Comparison of ENCODE assay signal across 8 cellular contexts in the genomic region with DNA sequence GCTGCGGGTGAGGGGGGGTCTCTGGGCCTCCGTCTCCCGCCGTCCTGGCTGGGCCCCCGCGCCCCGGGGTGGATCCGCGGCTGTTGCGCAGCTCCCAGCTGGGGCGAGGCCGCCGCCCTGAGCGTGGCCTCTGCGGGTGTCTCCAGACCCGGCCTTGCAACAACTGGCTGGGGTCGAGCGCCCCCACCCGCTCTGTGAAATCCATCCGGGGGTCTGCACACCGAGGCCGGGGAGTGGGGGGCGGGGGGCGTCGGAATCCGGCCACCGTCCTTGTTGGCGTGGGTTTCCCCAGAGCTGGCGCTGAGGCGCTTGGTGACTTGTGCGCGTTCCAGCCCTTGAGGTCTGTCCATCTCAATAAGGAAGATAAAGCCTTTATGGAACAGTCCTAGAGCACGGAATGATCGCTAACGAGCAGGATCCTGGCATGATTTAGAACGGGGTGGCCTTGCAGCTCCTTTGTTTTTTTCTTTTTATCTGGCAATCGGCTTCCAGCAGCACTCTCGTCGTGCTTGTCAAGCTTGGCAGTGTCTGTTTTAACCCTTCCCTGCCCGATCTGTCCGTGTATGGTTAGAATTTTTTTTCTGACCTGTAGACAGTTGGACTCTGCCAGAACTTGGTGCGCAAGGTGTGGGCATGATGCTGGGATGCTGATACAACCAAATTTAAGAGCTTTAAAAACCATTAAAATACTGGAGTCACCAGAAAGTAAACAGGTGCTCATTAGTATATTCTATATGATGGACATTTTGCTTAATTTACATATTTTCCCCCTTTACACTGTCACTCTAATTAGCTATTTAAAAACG. TPM values are rescaled to one million over a fixed set of nuclear protein-coding genes. Genes with fewer than 3 reads are reported as not detected.
DNase-seq lines count a peak whose midpoint lies in the region; ATAC-seq and TF ChIP-seq lines count a peak whose summit lies in the region.

No MANE protein-coding gene starts in this region.

- DNase-seq in NCI-H524 (lab: John Stamatoyannopoulos, UW) (peak; percentile 55 to 60), NCI-H524 treated with DMSO at 0.1 percent for 48 hours (lab: John Stamatoyannopoulos, UW) (no peak), GM23338 (ENCODE audit: low spot score) (peak; percentile 69), Karpas-422 (peak; percentile 55), T follicular helper cell (ENCODE audit: low read depth) (peak; percentile 9), kidney glomerular epithelial cell (lab: John Stamatoyannopoulos, UW) (peak; percentile 34)
- peak; percentile 10 for DNase-seq in stimulated activated CD4-positive, alpha-beta T cell treated with anti-CD3 and anti-CD28 coated beads, Interleukin-4, amount 100 ng/mL, for 24 hours

- H3K4me2 ChIP-seq in GM23338 (peak overlapping the region; percentile 90), Karpas-422 (ENCODE audit: low read depth, low read length, poor library complexity, severe bottlenecking) (peak overlapping the region; percentile 81)

- H2AFZ ChIP-seq in GM23338 (no peak overlapping the region), Karpas-422 (ENCODE audit: low read length) (peak overlapping the region; percentile 94)

- TF ChIP-seq CTCF in GM23338 (conservative IDR thresholded peaks at IDR 0.05; ENCODE audit: low read depth in 2 of 2): peak in 1 of 2 experiments; percentile 32; a peak in 3 of 4 replicates

- peak overlapping the region; percentile 86 for H3K4me3 Mint-ChIP-seq in GM23338

- H3K27ac Mint-ChIP-seq in GM23338: peak overlapping the region; percentile 46

- H3K9me2 ChIP-seq in GM23338 (ENCODE audit: insufficient read depth) (no peaks in the 10 kb centered on the region), Karpas-422 (replicated peaks; ENCODE audit: insufficient read depth, low read length) (no peaks in the 10 kb centered on the region)

- ATAC-seq in GM23338: peak; percentile 27

- H3K9me3 Mint-ChIP-seq in GM23338: no peaks in the 10 kb centered on the region

- H3K4me1 ChIP-seq in GM23338 (ENCODE audit: insufficient read depth): peaks cover 63% of the 10 kb centered on the region
- peaks cover 13% of the 10 kb centered on the region for H3K4me1 ChIP-seq in Karpas-422 (ENCODE audit: low read length)

- H3K4me3 ChIP-seq in GM23338 (peak overlapping the region; percentile 77), Karpas-422 (ENCODE audit: low read length) (peak overlapping the region; percentile 74)

- peak overlapping the region; percentile 78 for H3K9ac ChIP-seq in Karpas-422 (ENCODE audit: low read length)

- peaks cover 9% of the 10 kb centered on the region for H3F3A ChIP-seq in GM23338 (replicated peaks; ENCODE audit: low read depth)

- H3K9me3 ChIP-seq in Karpas-422 (ENCODE audit: low read length): no peaks in the 10 kb centered on the region

- H3K27me3 ChIP-seq in GM23338 (ENCODE audit: insufficient read depth) (no peaks in the 10 kb centered on the region), Karpas-422 (ENCODE audit: low read length) (no peaks in the 10 kb centered on the region)

- H3K27me3 Mint-ChIP-seq in GM23338 (ENCODE audit: insufficient read depth, low read depth, poor library complexity): peaks cover 15% of the 10 kb centered on the region

- H4K20me1 ChIP-seq in GM23338 (replicated peaks; ENCODE audit: insufficient read depth) (peaks cover 3% of the 10 kb centered on the region; the same call in 1 of the 2 replicates), Karpas-422 (ENCODE audit: insufficient read depth, low read depth, low read length) (no peaks in the 10 kb centered on the region)

- H3K4me1 Mint-ChIP-seq in GM23338: peaks cover 49% of the 10 kb centered on the region

- H3K79me2 ChIP-seq in GM23338 (replicated peaks; ENCODE audit: insufficient read depth) (peaks cover 64% of the 10 kb centered on the region), Karpas-422 (ENCODE audit: low read length) (no peaks in the 10 kb centered on the region)

- H3K36me3 ChIP-seq in GM23338 (ENCODE audit: insufficient read depth) (no peaks in the 10 kb centered on the region), Karpas-422 (ENCODE audit: insufficient read depth, low read length) (no peaks in the 10 kb centered on the region)

- H3K27ac ChIP-seq in GM23338 (ENCODE audit: low read depth): peak overlapping the region; percentile 95; the same call in 1 of the 2 replicates
- H3K27ac ChIP-seq in Karpas-422 (ENCODE audit: low read length): no peak overlapping the region
- peak overlapping the region; percentile 95 for H3K27ac ChIP-seq in cingulate gyrus (ENCODE audit: low read depth, low read length)

- H3K36me3 Mint-ChIP-seq in GM23338 (ENCODE audit: low read depth): peaks cover 11% of the 10 kb centered on the region

TF ChIP-seq in GM23338, 12 proteins besides CTCF, POLR2A, EP300 and RAD21:
- TF ChIP-seq ZNF331 (CRISPR knock-in tag; IDR thresholded peaks at IDR 0.05; ENCODE audit: low read depth): no peak
- TF ChIP-seq JUNB (IDR thresholded peaks at IDR 0.05; ENCODE audit: unreplicated experiment): no peak
- TF ChIP-seq EZH2phosphoT487 (IDR thresholded peaks at IDR 0.05; ENCODE audit: unreplicated experiment): no peak
- TF ChIP-seq STAT1 (IDR thresholded peaks at IDR 0.05; ENCODE audit: unreplicated experiment): no peak
- no peak for TF ChIP-seq ZNF114 (CRISPR knock-in tag; IDR thresholded peaks at IDR 0.05)
- no peak for TF ChIP-seq NANOG (IDR thresholded peaks at IDR 0.05; ENCODE audit: borderline replicate concordance)
- no peak; the same call in 1 of the 2 replicates for TF ChIP-seq POLR2AphosphoS5 (IDR thresholded peaks at IDR 0.05; ENCODE audit: low read depth)
- no peak for TF ChIP-seq EZH2 (IDR thresholded peaks at IDR 0.05; ENCODE audit: low read depth, unreplicated experiment)
- TF ChIP-seq, protein P1, sequence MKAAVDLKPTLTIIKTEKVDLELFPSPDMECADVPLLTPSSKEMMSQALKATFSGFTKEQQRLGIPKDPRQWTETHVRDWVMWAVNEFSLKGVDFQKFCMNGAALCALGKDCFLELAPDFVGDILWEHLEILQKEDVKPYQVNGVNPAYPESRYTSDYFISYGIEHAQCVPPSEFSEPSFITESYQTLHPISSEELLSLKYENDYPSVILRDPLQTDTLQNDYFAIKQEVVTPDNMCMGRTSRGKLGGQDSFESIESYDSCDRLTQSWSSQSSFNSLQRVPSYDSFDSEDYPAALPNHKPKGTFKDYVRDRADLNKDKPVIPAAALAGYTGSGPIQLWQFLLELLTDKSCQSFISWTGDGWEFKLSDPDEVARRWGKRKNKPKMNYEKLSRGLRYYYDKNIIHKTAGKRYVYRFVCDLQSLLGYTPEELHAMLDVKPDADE (IDR thresholded peaks at IDR 0.05): no peak

RNA-seq across cellular contexts. Expression of a gene that starts 0.7 kb away (rescaled TPM):
- 145 and 162 TPM in 2 replicates for total RNA-seq in GM23338 (2014; rRNA removed; shearing (Covaris generic))
- polyA plus RNA-seq in GM23338 (2016; fragmentation: Nextera tagmentation; extraction: Ambion mirVana): 456 and 459 TPM in 2 replicates
- total RNA-seq in Karpas-422 (2014; rRNA removed; shearing (Covaris generic); ENCODE audit: low replicate concordance): 8.9 and 9.5 TPM in 2 replicates

RNA-seq across cellular contexts. Expression of a gene that starts 39.4 kb away (rescaled TPM):
- total RNA-seq in GM23338 (2014; rRNA removed; shearing (Covaris generic)): 4.9 and 5.0 TPM in 2 replicates
- polyA plus RNA-seq in GM23338 (2016; fragmentation: Nextera tagmentation; extraction: Ambion mirVana): 2.7 and 3.1 TPM in 2 replicates
- total RNA-seq in Karpas-422 (2014; rRNA removed; shearing (Covaris generic); ENCODE audit: low replicate concordance): not detected in 2 replicates

Comparison
In these comparisons a context has a peak if more than half of its experiments do, and no peak if none do; other contexts are left out.
1. RNA of a gene that starts 0.7 kb away (total RNA-seq): 145 to 162 TPM in GM23338; 8.9 to 9.5 TPM in Karpas-422; every median in the first group is over 10 times any median in the second.